1 cellular context compared by ENCODE assay signal in genomic region chr2:84880645-84881521, GRCh38.
TF ChIP-seq lines count a peak whose summit lies in the region.

Gene TRABD2A (minus strand): TSS chr2:84881084. CDS start chr2:84881039, 45 bp downstream.

TF ChIP-seq in HCT116, 20 proteins besides CTCF, POLR2A, EP300 and RAD21 (continued from another document):
- TF ChIP-seq ZFX (IDR thresholded peaks at IDR 0.05) (0 out of 2 replicates have a peak, but pooled peaks have one; percentile 16), CBX3 (IDR thresholded peaks at IDR 0.05; ENCODE audit: low read depth) (no peak), SRF (IDR thresholded peaks at IDR 0.05; ENCODE audit: low read depth) (no peak), JUND (IDR thresholded peaks at IDR 0.05) (no peak), REST (IDR thresholded peaks at IDR 0.05; ENCODE audit: low read depth) (no peak), SP1 (IDR thresholded peaks at IDR 0.05; ENCODE audit: low read depth) (no peak), FOSL1 (IDR thresholded peaks at IDR 0.05; ENCODE audit: low read depth) (no peak), SIN3A (IDR thresholded peaks at IDR 0.05; ENCODE audit: low read depth) (no peak), EZH2phosphoT487 (IDR thresholded peaks at IDR 0.05; ENCODE audit: borderline replicate concordance) (no peak), POLR2AphosphoS5 (IDR thresholded peaks at IDR 0.05; ENCODE audit: low read depth, low read length) (no peak), TCF7L2 (IDR thresholded peaks at IDR 0.05; ENCODE audit: borderline replicate concordance, extremely low read depth, insufficient read depth, insufficient read length) (no peak)
TF ChIP-seq in HCT116: peak in this region for 3.
